In genomic region chr10:122084286-122085041, GRCh38 we compare ENCODE assay signal across 24 cellular contexts.
"Had no signal": no experiment of that assay in that cellular context is flagged by ENCODE, and none has a peak within 500 bp of the region (broad histone marks: within the 10 kb centered on the region; RNA-seq: fewer than 3 reads in every experiment).

No MANE protein-coding gene starts in this region.

- H3K27ac ChIP-seq: SJSA1, VCaP had no signal

- H3K9me3 ChIP-seq: SJSA1 had no signal

- H3K36me3 ChIP-seq: SJSA1 had no signal

- H3K4me1 ChIP-seq: SJSA1 had no signal

- DNase-seq: activated CD4-positive, alpha-beta memory T cell treated with anti-CD3 and anti-CD28 coated beads for 36 hours; activated CD4-positive, alpha-beta T cell treated with anti-CD3 and anti-CD28 coated beads, Interleukin-2, amount 10 ng/mL, durations not matched to agents 7 days and 5 days; activated CD4-positive, CD25-positive, alpha-beta regulatory T cell; activated CD8-positive, alpha-beta memory T cell treated with anti-CD3 and anti-CD28 coated beads for 24 hours; activated gamma-delta T cell; activated naive CD4-positive, alpha-beta T cell treated with anti-CD3 and anti-CD28 coated beads for 36 hours; activated T-cell treated with anti-CD3 and anti-CD28 coated beads, Interleukin-2, amount 50 U/mL, for 48 hours; amygdala; MM.1S; NCI-H1105; NCI-H1436; NCI-H1694 treated with DMSO at 0.1 percent for 48 hours; NCI-H2029 treated with DMSO at 0.1 percent for 48 hours; NCI-H510A treated with DMSO at 0.1 percent for 48 hours; NCI-H69; NK-92 treated with Interleukin-12 subunit alpha and Interleukin-12 subunit beta, amount 100 ng/mL, for 24 hours; OCI-M1; RPMI8226; SHP77; T-helper 17 cell; T1000 had no signal

- H3K4me3 ChIP-seq: SJSA1 had no signal

- ATAC-seq: activated T-helper 17 cell treated with anti-CD3 and anti-CD28 coated beads, Interleukin-2, amount 50 U/mL, for 72 hours; T-helper 17 cell had no signal
